In the genomic region with DNA sequence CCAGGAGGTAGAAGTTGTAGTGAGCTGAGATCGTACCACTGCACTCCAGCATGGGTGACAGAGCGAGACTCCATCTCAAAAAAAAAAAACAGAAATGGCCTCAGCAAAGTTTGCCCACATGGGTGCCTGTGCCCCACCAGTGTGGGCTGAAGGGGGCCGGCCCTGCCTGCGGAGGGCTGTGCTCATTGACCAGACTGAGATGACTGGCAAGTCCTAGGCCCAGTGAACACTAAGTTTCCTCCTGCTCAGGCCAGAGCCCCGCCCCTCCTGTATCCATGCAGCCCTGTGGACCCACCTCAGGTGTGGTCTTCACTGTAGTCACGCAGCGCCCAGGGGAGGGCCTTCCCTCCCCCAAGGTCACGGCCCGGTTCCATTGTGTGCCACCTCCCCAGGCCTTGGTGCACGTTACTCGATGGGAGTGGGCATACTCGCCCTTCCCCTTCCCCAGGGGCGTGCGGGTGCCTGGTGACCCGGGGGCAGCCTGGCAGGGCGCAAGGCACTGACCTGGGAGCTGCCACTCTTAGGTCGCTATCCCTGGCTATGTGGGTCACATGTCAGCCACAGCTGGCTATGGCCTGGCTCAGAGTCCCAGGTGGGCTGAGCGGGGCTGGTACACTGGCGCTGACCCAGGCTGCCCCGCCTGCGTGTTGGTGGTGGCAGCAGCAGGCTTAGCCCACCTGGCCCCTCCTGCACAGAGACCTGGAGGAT, we compare ENCODE assay signal across 2 cellular contexts.
TF ChIP-seq lines count a peak whose summit lies in the region.

No MANE protein-coding gene starts in this region.

TF ChIP-seq in HepG2, 621 proteins besides CTCF, POLR2A, EP300 and RAD21 (continues in another document):
- TF ChIP-seq ZSCAN30 (CRISPR knock-in tag; IDR thresholded peaks at IDR 0.05) (no peak), HNRNPL (IDR thresholded peaks at IDR 0.05; ENCODE audit: low read depth, low read length) (0 out of 2 replicates have a peak, but pooled peaks have one; percentile 45), NR2F2 (IDR thresholded peaks at IDR 0.05; ENCODE audit: borderline replicate concordance, low read depth) (no peak), NR3C1 (CRISPR knock-in tag; IDR thresholded peaks at IDR 0.05) (no peak), SATB2 (CRISPR knock-in tag; IDR thresholded peaks at IDR 0.05) (no peak), ELF1 (CRISPR knock-in tag; IDR thresholded peaks at IDR 0.05) (no peak), ZNF558 (CRISPR knock-in tag; IDR thresholded peaks at IDR 0.05; ENCODE audit: borderline replicate concordance) (no peak), PHF20 (CRISPR knock-in tag; IDR thresholded peaks at IDR 0.05) (no peak), NCOA2 (CRISPR knock-in tag; IDR thresholded peaks at IDR 0.05) (no peak), NFIC (IDR thresholded peaks at IDR 0.05; ENCODE audit: low read length) (no peak), ZKSCAN5 (CRISPR knock-in tag; IDR thresholded peaks at IDR 0.05) (no peak), MEIS2 (CRISPR knock-in tag; IDR thresholded peaks at IDR 0.05) (no peak), ZNF263 (CRISPR knock-in tag; IDR thresholded peaks at IDR 0.05) (no peak), ZNF292 (CRISPR knock-in tag; IDR thresholded peaks at IDR 0.05; ENCODE audit: borderline replicate concordance, low read depth) (no peak), ERF (CRISPR knock-in tag; IDR thresholded peaks at IDR 0.05) (no peak), RCOR2 (CRISPR knock-in tag; IDR thresholded peaks at IDR 0.05) (no peak), TOPORS (CRISPR knock-in tag; IDR thresholded peaks at IDR 0.05) (no peak), NFYB (CRISPR knock-in tag; IDR thresholded peaks at IDR 0.05) (peak; percentile 37; the same call in 1 of the 2 replicates), ZFX (CRISPR knock-in tag; IDR thresholded peaks at IDR 0.05; ENCODE audit: low read depth) (no peak), ZNF383 (CRISPR knock-in tag; IDR thresholded peaks at IDR 0.05; ENCODE audit: borderline replicate concordance) (no peak)
- TF ChIP-seq, protein P1, sequence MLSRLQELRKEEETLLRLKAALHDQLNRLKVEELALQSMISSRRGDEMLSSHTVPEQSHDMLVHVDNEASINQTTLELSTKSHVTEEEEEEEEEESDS (CRISPR knock-in tag; IDR thresholded peaks at IDR 0.05; ENCODE audit: borderline replicate concordance) = no peak
- TF ChIP-seq, protein P2, sequence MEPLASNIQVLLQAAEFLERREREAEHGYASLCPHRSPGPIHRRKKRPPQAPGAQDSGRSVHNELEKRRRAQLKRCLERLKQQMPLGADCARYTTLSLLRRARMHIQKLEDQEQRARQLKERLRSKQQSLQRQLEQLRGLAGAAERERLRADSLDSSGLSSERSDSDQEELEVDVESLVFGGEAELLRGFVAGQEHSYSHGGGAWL (CRISPR knock-in tag; IDR thresholded peaks at IDR 0.05) = no peak
- TF ChIP-seq, protein P3, sequence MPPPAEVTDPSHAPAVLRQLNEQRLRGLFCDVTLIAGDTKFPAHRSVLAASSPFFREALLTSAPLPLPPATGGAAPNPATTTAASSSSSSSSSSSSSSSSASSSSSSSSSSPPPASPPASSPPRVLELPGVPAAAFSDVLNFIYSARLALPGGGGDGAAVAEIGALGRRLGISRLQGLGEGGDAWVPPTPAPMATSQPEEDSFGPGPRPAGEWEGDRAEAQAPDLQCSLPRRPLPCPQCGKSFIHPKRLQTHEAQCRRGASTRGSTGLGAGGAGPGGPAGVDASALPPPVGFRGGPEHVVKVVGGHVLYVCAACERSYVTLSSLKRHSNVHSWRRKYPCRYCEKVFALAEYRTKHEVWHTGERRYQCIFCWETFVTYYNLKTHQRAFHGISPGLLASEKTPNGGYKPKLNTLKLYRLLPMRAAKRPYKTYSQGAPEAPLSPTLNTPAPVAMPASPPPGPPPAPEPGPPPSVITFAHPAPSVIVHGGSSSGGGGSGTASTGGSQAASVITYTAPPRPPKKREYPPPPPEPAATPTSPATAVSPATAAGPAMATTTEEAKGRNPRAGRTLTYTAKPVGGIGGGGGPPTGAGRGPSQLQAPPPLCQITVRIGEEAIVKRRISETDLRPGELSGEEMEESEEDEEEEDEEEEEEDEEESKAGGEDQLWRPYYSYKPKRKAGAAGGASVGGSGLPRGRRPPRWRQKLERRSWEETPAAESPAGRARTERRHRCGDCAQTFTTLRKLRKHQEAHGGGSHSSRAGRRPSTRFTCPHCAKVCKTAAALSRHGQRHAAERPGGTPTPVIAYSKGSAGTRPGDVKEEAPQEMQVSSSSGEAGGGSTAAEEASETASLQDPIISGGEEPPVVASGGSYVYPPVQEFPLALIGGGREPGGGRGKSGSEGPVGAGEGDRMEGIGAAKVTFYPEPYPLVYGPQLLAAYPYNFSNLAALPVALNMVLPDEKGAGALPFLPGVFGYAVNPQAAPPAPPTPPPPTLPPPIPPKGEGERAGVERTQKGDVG (CRISPR knock-in tag; IDR thresholded peaks at IDR 0.05; ENCODE audit: borderline replicate concordance) = no peak
- TF ChIP-seq, protein P4, sequence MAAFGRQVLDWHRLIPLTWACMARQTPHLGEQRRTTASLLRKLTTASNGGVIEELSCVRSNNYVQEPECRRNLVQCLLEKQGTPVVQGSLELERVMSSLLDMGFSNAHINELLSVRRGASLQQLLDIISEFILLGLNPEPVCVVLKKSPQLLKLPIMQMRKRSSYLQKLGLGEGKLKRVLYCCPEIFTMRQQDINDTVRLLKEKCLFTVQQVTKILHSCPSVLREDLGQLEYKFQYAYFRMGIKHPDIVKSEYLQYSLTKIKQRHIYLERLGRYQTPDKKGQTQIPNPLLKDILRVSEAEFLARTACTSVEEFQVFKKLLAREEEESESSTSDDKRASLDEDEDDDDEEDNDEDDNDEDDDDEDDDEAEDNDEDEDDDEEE (CRISPR knock-in tag; IDR thresholded peaks at IDR 0.05) = no peak
- TF ChIP-seq, protein P5, sequence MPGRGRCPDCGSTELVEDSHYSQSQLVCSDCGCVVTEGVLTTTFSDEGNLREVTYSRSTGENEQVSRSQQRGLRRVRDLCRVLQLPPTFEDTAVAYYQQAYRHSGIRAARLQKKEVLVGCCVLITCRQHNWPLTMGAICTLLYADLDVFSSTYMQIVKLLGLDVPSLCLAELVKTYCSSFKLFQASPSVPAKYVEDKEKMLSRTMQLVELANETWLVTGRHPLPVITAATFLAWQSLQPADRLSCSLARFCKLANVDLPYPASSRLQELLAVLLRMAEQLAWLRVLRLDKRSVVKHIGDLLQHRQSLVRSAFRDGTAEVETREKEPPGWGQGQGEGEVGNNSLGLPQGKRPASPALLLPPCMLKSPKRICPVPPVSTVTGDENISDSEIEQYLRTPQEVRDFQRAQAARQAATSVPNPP (CRISPR knock-in tag; IDR thresholded peaks at IDR 0.05) = no peak
- TF ChIP-seq, protein P6, sequence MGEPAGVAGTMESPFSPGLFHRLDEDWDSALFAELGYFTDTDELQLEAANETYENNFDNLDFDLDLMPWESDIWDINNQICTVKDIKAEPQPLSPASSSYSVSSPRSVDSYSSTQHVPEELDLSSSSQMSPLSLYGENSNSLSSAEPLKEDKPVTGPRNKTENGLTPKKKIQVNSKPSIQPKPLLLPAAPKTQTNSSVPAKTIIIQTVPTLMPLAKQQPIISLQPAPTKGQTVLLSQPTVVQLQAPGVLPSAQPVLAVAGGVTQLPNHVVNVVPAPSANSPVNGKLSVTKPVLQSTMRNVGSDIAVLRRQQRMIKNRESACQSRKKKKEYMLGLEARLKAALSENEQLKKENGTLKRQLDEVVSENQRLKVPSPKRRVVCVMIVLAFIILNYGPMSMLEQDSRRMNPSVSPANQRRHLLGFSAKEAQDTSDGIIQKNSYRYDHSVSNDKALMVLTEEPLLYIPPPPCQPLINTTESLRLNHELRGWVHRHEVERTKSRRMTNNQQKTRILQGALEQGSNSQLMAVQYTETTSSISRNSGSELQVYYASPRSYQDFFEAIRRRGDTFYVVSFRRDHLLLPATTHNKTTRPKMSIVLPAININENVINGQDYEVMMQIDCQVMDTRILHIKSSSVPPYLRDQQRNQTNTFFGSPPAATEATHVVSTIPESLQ (CRISPR knock-in tag; conservative IDR thresholded peaks at IDR 0.05) = no peak

TF ChIP-seq in WTC11, 78 proteins besides CTCF, POLR2A, EP300 and RAD21:
- TF ChIP-seq FOXK1 (CRISPR knock-in tag; IDR thresholded peaks at IDR 0.05) (no peak), NR1H2 (CRISPR knock-in tag; IDR thresholded peaks at IDR 0.05) (no peak), TEAD1 (CRISPR knock-in tag; IDR thresholded peaks at IDR 0.05) (no peak), SMAD4 (CRISPR knock-in tag; IDR thresholded peaks at IDR 0.05) (no peak), HMGA2 (CRISPR knock-in tag; IDR thresholded peaks at IDR 0.05) (no peak), FOXJ3 (CRISPR knock-in tag; IDR thresholded peaks at IDR 0.05; ENCODE audit: borderline replicate concordance) (no peak), ZNF121 (CRISPR knock-in tag; IDR thresholded peaks at IDR 0.05) (no peak), NFATC4 (CRISPR knock-in tag; IDR thresholded peaks at IDR 0.05) (no peak), ZNF317 (CRISPR knock-in tag; IDR thresholded peaks at IDR 0.05; ENCODE audit: borderline replicate concordance, low read depth) (no peak)
